In the genomic region with DNA sequence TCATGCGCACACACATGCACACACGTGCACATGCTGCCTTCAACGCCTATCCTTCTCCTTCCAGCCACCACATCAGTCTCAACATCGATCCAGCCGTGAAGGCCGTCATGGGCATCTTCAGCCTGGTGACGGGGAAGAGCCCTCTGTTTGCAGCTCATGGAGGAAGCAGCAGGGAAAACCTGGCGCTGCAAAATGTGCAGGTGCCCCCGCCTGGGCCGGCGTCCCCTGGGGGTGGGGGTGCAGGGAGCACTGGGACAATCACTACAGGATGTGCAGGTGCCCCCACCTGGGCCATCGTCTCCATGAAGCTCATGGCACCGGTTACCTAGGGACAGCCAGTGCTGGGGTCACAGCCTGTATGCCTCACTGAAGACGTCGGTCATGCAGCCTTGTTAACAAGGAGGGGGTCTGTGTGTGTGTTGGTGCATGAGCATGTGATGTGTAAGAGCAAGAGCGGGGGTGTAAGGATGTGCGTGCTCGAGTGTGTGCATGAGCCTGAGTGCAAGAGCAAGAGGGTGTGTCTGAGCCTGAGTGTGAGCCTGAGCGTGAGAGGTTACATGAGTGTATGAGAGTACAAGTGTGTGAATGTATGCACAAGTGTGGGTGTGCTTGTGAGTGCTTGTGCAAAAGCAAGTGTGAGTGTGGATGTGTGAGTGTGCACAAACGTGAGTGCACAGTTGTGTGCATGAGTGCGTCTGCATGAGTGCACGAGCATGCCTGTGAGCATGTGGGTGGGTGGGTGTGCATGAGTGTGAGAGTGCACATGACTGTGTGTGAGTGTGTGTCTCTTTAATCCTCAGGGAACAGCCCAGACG, we compare ENCODE assay signal across 15 cellular contexts. TPM values are rescaled to one million over a fixed set of nuclear protein-coding genes. Genes with fewer than 3 reads are reported as not detected.
"Had no signal": no experiment of that assay in that cellular context is flagged by ENCODE, and none has a peak within 500 bp of the region (broad histone marks: within the 10 kb centered on the region; RNA-seq: fewer than 3 reads in every experiment).

No MANE protein-coding gene starts in this region.

- H3K27ac Mint-ChIP-seq: activated naive CD4-positive, alpha-beta T cell treated with anti-CD3 and anti-CD28 coated beads for 36 hours; memory B cell; natural killer cell; WTC11 had no signal

- H3K4me3 Mint-ChIP-seq: activated naive CD4-positive, alpha-beta T cell treated with anti-CD3 and anti-CD28 coated beads for 36 hours; memory B cell; natural killer cell; WTC11 had no signal

- FAIRE-seq: kidney had no signal

- H3K27me3 Mint-ChIP-seq: memory B cell had no signal

- ATAC-seq: left lung, natural killer cell, WTC11 had no signal

- DNase-seq: activated CD4-positive, alpha-beta T cell treated with anti-CD3 and anti-CD28 coated beads for 4 hours; activated naive CD4-positive, alpha-beta T cell treated with anti-CD3 and anti-CD28 coated beads for 36 hours; caudate nucleus; kidney; natural killer cell; stimulated activated CD4-positive, alpha-beta T cell treated with anti-CD3 and anti-CD28 coated beads, Interleukin-12 subunit alpha, Interleukin-12 subunit beta, amount 100 ng/mL, for 4 hours; stimulated activated naive CD4-positive, alpha-beta T cell; T-helper 2 cell had no signal

- H3K9me3 Mint-ChIP-seq: activated naive CD4-positive, alpha-beta T cell treated with anti-CD3 and anti-CD28 coated beads for 36 hours; memory B cell; natural killer cell had no signal

RNA-seq across cellular contexts. Expression of a gene that starts 42.6 kb away (rescaled TPM):
- total RNA-seq: activated naive CD4-positive, alpha-beta T cell treated with anti-CD3 and anti-CD28 coated beads for 36 hours; esophagus muscularis mucosa; hepatocyte had no signal
- polyA plus RNA-seq: hepatocyte had no signal

RNA-seq across cellular contexts. Expression of a gene that starts 53.4 kb away (rescaled TPM):
- total RNA-seq: activated naive CD4-positive, alpha-beta T cell treated with anti-CD3 and anti-CD28 coated beads for 36 hours; esophagus muscularis mucosa; hepatocyte; natural killer cell; omental fat pad; WTC11 had no signal
- polyA plus RNA-seq: adipose tissue, hepatocyte had no signal
